In the genomic region with DNA sequence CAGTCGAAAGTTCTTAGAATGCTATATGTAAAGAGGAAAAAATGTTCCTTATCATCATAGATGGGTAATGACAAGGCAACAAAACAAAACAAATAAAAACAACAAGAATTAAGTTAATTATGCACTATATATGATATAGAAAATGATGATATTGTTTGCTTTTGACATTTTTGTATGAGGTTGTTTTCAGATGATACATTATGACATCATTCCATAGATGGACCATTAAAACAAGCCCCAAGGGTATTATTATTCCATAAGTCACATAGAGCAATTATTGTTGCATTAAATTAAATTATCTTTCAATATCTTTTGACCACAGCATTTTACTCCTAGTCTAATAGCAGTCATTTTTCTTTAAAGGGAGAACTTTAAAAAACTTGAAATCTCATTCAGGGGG, we compare ENCODE assay signal across 20 cellular contexts. TPM values are rescaled to one million over a fixed set of nuclear protein-coding genes. Genes with fewer than 3 reads are reported as not detected.
DNase-seq lines count a peak whose midpoint lies in the region; ATAC-seq, FAIRE-seq and TF ChIP-seq lines count a peak whose summit lies in the region.
"Had no signal": no experiment of that assay in that cellular context is flagged by ENCODE, and none has a peak within 500 bp of the region (broad histone marks: within the 10 kb centered on the region; RNA-seq: fewer than 3 reads in every experiment).

No MANE protein-coding gene starts in this region.

- TF ChIP-seq CTCF in natural killer cell (IDR thresholded peaks at IDR 0.05) (no peak), bronchial epithelial cell (IDR thresholded peaks at IDR 0.05; ENCODE audit: insufficient read depth, low read length, severe bottlenecking) (no peak)

- H3K4me1 Mint-ChIP-seq in natural killer cell = peaks cover 18 to 30% of the 10 kb centered on the region in 2 donors
- H3K4me1 Mint-ChIP-seq in natural killer cell treated with Interleukin-12 subunit alpha and Interleukin-12 subunit beta and Interleukin-15 and Interleukin-18, amount 100 ng/mL, for 72 hours (ENCODE audit: low read depth in 2 of 2) = peaks cover 3 to 9% of the 10 kb centered on the region in 2 donors

- no peak for TF ChIP-seq POLR2A in H54 (IDR thresholded peaks at IDR 0.05; ENCODE audit: low read depth, low read length)

- DNase-seq in natural killer cell (no peak), H54 (ENCODE audit: insufficient read length, low spot score) (no peak), bronchial epithelial cell (ENCODE audit: low read depth) (peak; percentile 16), H4 (ENCODE audit: low spot score) (no peak), neuronal stem cell (ENCODE audit: low spot score) (no peak), cerebellar nuclear complex (lab: John Stamatoyannopoulos, UW) (no peak)
- DNase-seq in natural killer cell treated with Interleukin-12 subunit alpha and Interleukin-12 subunit beta and Interleukin-15 and Interleukin-18, amount 100 ng/mL, for 72 hours (ENCODE audit: low spot score) = no peak
- DNase-seq: ACHN, DMS53, GF-D8, GOT3, MM.1S, NCI-H1048, NCI-H1417 treated with DMSO at 0.1 percent for 48 hours, NCI-H187, NCI-H446, NCI-H526 treated with DMSO at 0.1 percent for 48 hours, Right ventricle myocardium superior had no signal

- no peak overlapping the region for H3K4me3 Mint-ChIP-seq in natural killer cell
- no peak overlapping the region for H3K4me3 Mint-ChIP-seq in natural killer cell treated with Interleukin-12 subunit alpha and Interleukin-12 subunit beta and Interleukin-15 and Interleukin-18, amount 100 ng/mL, for 72 hours

- no peak overlapping the region for H3K4me2 ChIP-seq in neuronal stem cell (ENCODE audit: insufficient read depth, low read length, poor library complexity, severe bottlenecking)
- H3K4me2 ChIP-seq: BLaER1 had no signal

- peak overlapping the region; percentile 20 to 29 for H3K27ac Mint-ChIP-seq in natural killer cell
- H3K27ac Mint-ChIP-seq in natural killer cell treated with Interleukin-12 subunit alpha and Interleukin-12 subunit beta and Interleukin-15 and Interleukin-18, amount 100 ng/mL, for 72 hours = peak overlapping the region in 1 of 2 donors; percentile 36

- H2BK12ac ChIP-seq in neuronal stem cell (ENCODE audit: low read length) = no peak overlapping the region

- no peaks in the 10 kb centered on the region for H3K9me3 ChIP-seq in neuronal stem cell (replicated peaks in 1 of 2; ENCODE audit: control insufficient read depth in 2 of 2, insufficient read depth in 1 of 2, low read depth in 1 of 2, low read length in 2 of 2)
- H3K9me3 ChIP-seq: BLaER1 had no signal

- H3K36me3 ChIP-seq in bronchial epithelial cell (ENCODE audit: control insufficient read depth, insufficient read depth, low read length) (no peaks in the 10 kb centered on the region), neuronal stem cell (replicated peaks in 1 of 2; ENCODE audit: control insufficient read depth in 2 of 2, insufficient read depth in 2 of 2, low read length in 2 of 2) (no peaks in the 10 kb centered on the region)
- H3K36me3 ChIP-seq: BLaER1 had no signal

- H2BK5ac ChIP-seq in neuronal stem cell (ENCODE audit: low read length) = no peak overlapping the region

- H3K23ac ChIP-seq in neuronal stem cell (ENCODE audit: low read depth, low read length, poor library complexity) = no peak overlapping the region

- H3K79me1 ChIP-seq in neuronal stem cell (ENCODE audit: low read depth, low read length) = no peaks in the 10 kb centered on the region

- peaks cover 49% of the 10 kb centered on the region for H3K36me3 Mint-ChIP-seq in natural killer cell
- peaks cover 26% of the 10 kb centered on the region for H3K36me3 Mint-ChIP-seq in natural killer cell treated with Interleukin-12 subunit alpha and Interleukin-12 subunit beta and Interleukin-15 and Interleukin-18, amount 100 ng/mL, for 72 hours

- no peak overlapping the region for H2BK120ac ChIP-seq in neuronal stem cell (ENCODE audit: low read depth, low read length)

- H4K91ac ChIP-seq in neuronal stem cell (ENCODE audit: low read depth, low read length, poor library complexity) = no peak overlapping the region

- H3K27me3 ChIP-seq in bronchial epithelial cell (ENCODE audit: control insufficient read depth, insufficient read depth, low read length) (no peaks in the 10 kb centered on the region), neuronal stem cell (ENCODE audit: control insufficient read depth in 3 of 3, insufficient read depth in 3 of 3, low read depth in 1 of 3, low read length in 3 of 3) (peaks cover 0 to 15% (median 0%) of the 10 kb centered on the region in 3 experiments)
- H3K27me3 ChIP-seq: BLaER1 had no signal

- no peak overlapping the region for H2AFZ ChIP-seq in neuronal stem cell (ENCODE audit: low read length)

- intact Hi-C loops in natural killer cell (cut with micrococcal nuclease) = no loop called here

- no CpG with 5 or more reads among the region's 1 CpG for WGBS in neuronal stem cell (ENCODE audit: extremely low coverage in 2 of 2, insufficient read length in 2 of 2, insufficient replicate concordance in 1 of 2), 2 donors

- no peak overlapping the region for H2BK15ac ChIP-seq in neuronal stem cell (ENCODE audit: low read length)

- H2AK5ac ChIP-seq in neuronal stem cell (ENCODE audit: low read depth, low read length) = no peak overlapping the region

- no peak overlapping the region for H3K27ac ChIP-seq in neuronal stem cell (replicated peaks; ENCODE audit: low read length)
- H3K27ac ChIP-seq: BLaER1 had no signal

- H3K18ac ChIP-seq in neuronal stem cell (ENCODE audit: low read length) = no peak overlapping the region

- FAIRE-seq in H54 (lab: Jason Lieb, UNC) = peak; percentile 58
- no peak for FAIRE-seq in bronchial epithelial cell (lab: Jason Lieb, UNC)
- FAIRE-seq: D721Med had no signal

- no peaks in the 10 kb centered on the region for H3K4me1 ChIP-seq in neuronal stem cell (ENCODE audit: control insufficient read depth in 2 of 2, insufficient read depth in 1 of 2, low read depth in 1 of 2, low read length in 2 of 2)

- no peaks in the 10 kb centered on the region for H3K27me3 Mint-ChIP-seq in natural killer cell (ENCODE audit: low read depth in 2 of 2)
- H3K27me3 Mint-ChIP-seq in natural killer cell treated with Interleukin-12 subunit alpha and Interleukin-12 subunit beta and Interleukin-15 and Interleukin-18, amount 100 ng/mL, for 72 hours = no peaks in the 10 kb centered on the region

- no peak overlapping the region for H4K8ac ChIP-seq in neuronal stem cell (ENCODE audit: low read depth, low read length)

- no peak overlapping the region for H3K9ac ChIP-seq in neuronal stem cell (ENCODE audit: low read depth, low read length, poor library complexity)
- H3K9ac ChIP-seq: BLaER1 had no signal

- no peak overlapping the region for H3K4me3 ChIP-seq in bronchial epithelial cell (ENCODE audit: low read depth, low read length)
- no peak overlapping the region for H3K4me3 ChIP-seq in neuronal stem cell (ENCODE audit: low read length in 2 of 2)
- H3K4me3 ChIP-seq: BLaER1 had no signal

- no peak overlapping the region for H3K4ac ChIP-seq in neuronal stem cell (ENCODE audit: low read length)

- no peaks in the 10 kb centered on the region for H3K9me3 Mint-ChIP-seq in natural killer cell
- no peaks in the 10 kb centered on the region for H3K9me3 Mint-ChIP-seq in natural killer cell treated with Interleukin-12 subunit alpha and Interleukin-12 subunit beta and Interleukin-15 and Interleukin-18, amount 100 ng/mL, for 72 hours

- no peak overlapping the region for H3K14ac ChIP-seq in neuronal stem cell (ENCODE audit: low read length)

- no peak for ATAC-seq in natural killer cell
- no peak for ATAC-seq in natural killer cell treated with Interleukin-12 subunit alpha and Interleukin-12 subunit beta and Interleukin-15 and Interleukin-18, amount 100 ng/mL, for 72 hours

RNA-seq across cellular contexts. Expression of a gene that starts 56.5 kb away (rescaled TPM):
- total RNA-seq in natural killer cell (100 to 1,000 TPM; 103 to 105 (median 103) TPM), bronchial epithelial cell (23.7 and 35.0 TPM in 2 replicates)
- total RNA-seq in natural killer cell treated with Interleukin-12 subunit alpha and Interleukin-12 subunit beta and Interleukin-15 and Interleukin-18, amount 100 ng/mL, for 72 hours = 10 to 100 TPM; 42.7 to 51.0 TPM
- 11.9 and 12.2 TPM in 2 replicates for total RNA-seq in H4 (2014; rRNA removed; shearing (Covaris generic))
- 8.6 TPM for polyA plus RNA-seq in neuronal stem cell (2013, experiment 1 of 2)
- 9.5 TPM for polyA plus RNA-seq in neuronal stem cell (2013, experiment 2 of 2)
